1 cellular context compared by ENCODE assay signal in genomic region chr19:33406521-33407139, GRCh38.
A peak's percentile ranks its signal among the peaks of the same experiment; 100 is the strongest.
TF ChIP-seq lines count a peak whose summit lies in the region.

No MANE protein-coding gene starts in this region.

TF ChIP-seq in HepG2, 621 proteins besides CTCF, POLR2A, EP300 and RAD21 (continued from another document and continues in another):
- TF ChIP-seq HNF1A (IDR thresholded peaks at IDR 0.05; ENCODE audit: low read depth) (no peak), HNF1A (CRISPR knock-in tag; IDR thresholded peaks at IDR 0.05; ENCODE audit: borderline replicate concordance) (0 out of 2 replicates have a peak, but pooled peaks have one; percentile 36), ZNF589 (CRISPR knock-in tag; conservative IDR thresholded peaks at IDR 0.05) (no peak), NR2F6 (IDR thresholded peaks at IDR 0.05) (no peak), NR2F6 (CRISPR knock-in tag; IDR thresholded peaks at IDR 0.05) (peak; percentile 41; the same call in 1 of the 2 replicates), XRCC5 (optimal IDR thresholded peaks at IDR 0.05; ENCODE audit: low read length) (peak; percentile 47), REST (IDR thresholded peaks at IDR 0.05; ENCODE audit: borderline replicate concordance in 1 of 2, low read depth in 1 of 2, low read length in 2 of 2) (no peak), CSRNP1 (CRISPR knock-in tag; IDR thresholded peaks at IDR 0.05) (no peak), ZNF598 (CRISPR knock-in tag; IDR thresholded peaks at IDR 0.05; ENCODE audit: borderline replicate concordance) (peak; percentile 52; the same call in 1 of the 2 replicates), HOXA3 (CRISPR knock-in tag; IDR thresholded peaks at IDR 0.05) (peak; percentile 41; the same call in 1 of the 2 replicates), ZNF768 (CRISPR knock-in tag; IDR thresholded peaks at IDR 0.05) (peak; percentile 9; the same call in 1 of the 2 replicates), ZSCAN5A (CRISPR knock-in tag; IDR thresholded peaks at IDR 0.05; ENCODE audit: borderline replicate concordance) (no peak), ZNF674 (CRISPR knock-in tag; IDR thresholded peaks at IDR 0.05; ENCODE audit: low read depth) (no peak), SMAD1 (CRISPR knock-in tag; IDR thresholded peaks at IDR 0.05; ENCODE audit: borderline replicate concordance, low read depth) (peak; percentile 57; the same call in 1 of the 2 replicates), KDM2A (CRISPR knock-in tag; IDR thresholded peaks at IDR 0.05; ENCODE audit: borderline replicate concordance, low read depth) (0 out of 2 replicates have a peak, but pooled peaks have one; percentile 55), ERF (CRISPR knock-in tag; IDR thresholded peaks at IDR 0.05) (no peak), ZNF275 (CRISPR knock-in tag; IDR thresholded peaks at IDR 0.05; ENCODE audit: borderline replicate concordance) (no peak), HNRNPLL (IDR thresholded peaks at IDR 0.05; ENCODE audit: low read depth, low read length, poor library complexity, severe bottlenecking) (peak; percentile 38), ARNTL (CRISPR knock-in tag; IDR thresholded peaks at IDR 0.05) (peak; percentile 64; the same call in 1 of the 2 replicates), THRA (CRISPR knock-in tag; IDR thresholded peaks at IDR 0.05; ENCODE audit: borderline replicate concordance) (peak; percentile 60), FOSL2 (CRISPR knock-in tag; IDR thresholded peaks at IDR 0.05) (peak; percentile 32; the same call in 1 of the 2 replicates), HDAC2 (CRISPR knock-in tag; IDR thresholded peaks at IDR 0.05) (peak; percentile 27; the same call in 1 of the 2 replicates), STAG1 (CRISPR knock-in tag; IDR thresholded peaks at IDR 0.05) (peak; percentile 99), ZNF121 (CRISPR knock-in tag; IDR thresholded peaks at IDR 0.05) (0 out of 2 replicates have a peak, but pooled peaks have one; percentile 27), POLR2AphosphoS2 (IDR thresholded peaks at IDR 0.05; ENCODE audit: low read depth, low read length) (no peak), SP5 (CRISPR knock-in tag; IDR thresholded peaks at IDR 0.05; ENCODE audit: borderline replicate concordance, low read depth) (no peak), ZSCAN25 (CRISPR knock-in tag; IDR thresholded peaks at IDR 0.05) (peak; percentile 99), SALL1 (CRISPR knock-in tag; IDR thresholded peaks at IDR 0.05) (peak; percentile 64; the same call in 1 of the 2 replicates), CBX5 (CRISPR knock-in tag; IDR thresholded peaks at IDR 0.05; ENCODE audit: borderline replicate concordance) (0 out of 2 replicates have a peak, but pooled peaks have one; percentile 40), RFXANK (CRISPR knock-in tag; IDR thresholded peaks at IDR 0.05) (no peak), ZNF281 (CRISPR knock-in tag; IDR thresholded peaks at IDR 0.05; ENCODE audit: borderline replicate concordance) (peak; percentile 40; the same call in 1 of the 2 replicates), ZNF740 (CRISPR knock-in tag; IDR thresholded peaks at IDR 0.05) (peak; percentile 81; the same call in 1 of the 2 replicates), MYC (CRISPR knock-in tag; IDR thresholded peaks at IDR 0.05; ENCODE audit: borderline replicate concordance) (no peak), ZNF562 (CRISPR knock-in tag; IDR thresholded peaks at IDR 0.05; ENCODE audit: borderline replicate concordance) (no peak), GABPB1 (CRISPR knock-in tag; IDR thresholded peaks at IDR 0.05) (peak; percentile 39; the same call in 1 of the 2 replicates), ZNF556 (CRISPR knock-in tag; IDR thresholded peaks at IDR 0.05; ENCODE audit: borderline replicate concordance) (no peak), THAP11 (CRISPR knock-in tag; IDR thresholded peaks at IDR 0.05) (0 out of 2 replicates have a peak, but pooled peaks have one; percentile 19), NFKBIZ (CRISPR knock-in tag; IDR thresholded peaks at IDR 0.05) (no peak), SMC3 (IDR thresholded peaks at IDR 0.05; ENCODE audit: low read length) (peak; percentile 73), GLI4 (CRISPR knock-in tag; IDR thresholded peaks at IDR 0.05; ENCODE audit: borderline replicate concordance) (no peak), ZZZ3 (CRISPR knock-in tag; IDR thresholded peaks at IDR 0.05; ENCODE audit: borderline replicate concordance) (0 out of 2 replicates have a peak, but pooled peaks have one; percentile 31), MAZ (IDR thresholded peaks at IDR 0.05; ENCODE audit: borderline replicate concordance, low read depth, low read length) (no peak), MAZ (CRISPR knock-in tag; IDR thresholded peaks at IDR 0.05; ENCODE audit: low read depth) (peak; percentile 42; the same call in 1 of the 2 replicates)
